ENCODE assay signal across 25 cellular contexts in the genomic region with DNA sequence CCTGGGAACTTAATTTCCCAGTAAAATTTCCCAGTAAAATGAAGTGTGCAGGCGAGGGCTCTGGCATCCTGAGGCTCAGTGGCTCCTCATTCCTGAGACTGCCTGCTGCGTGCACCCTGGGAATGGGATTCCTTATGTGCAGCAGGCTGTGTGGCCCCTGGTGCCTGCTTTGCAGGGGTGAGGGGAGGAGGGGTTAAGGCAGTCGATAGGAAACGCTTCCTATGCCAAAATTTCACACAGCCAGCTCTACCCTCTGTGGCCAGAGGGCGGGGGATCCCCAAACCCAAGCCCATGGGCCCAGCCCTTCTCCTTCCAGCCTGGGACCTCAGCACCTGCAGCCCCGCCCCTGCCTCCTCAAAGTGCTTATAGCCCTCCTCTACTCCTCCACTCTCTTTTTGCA. TPM values are rescaled to one million over a fixed set of nuclear protein-coding genes. Genes with fewer than 3 reads are reported as not detected.
"Had no signal": no experiment of that assay in that cellular context is flagged by ENCODE, and none has a peak within 500 bp of the region (broad histone marks: within the 10 kb centered on the region; RNA-seq: fewer than 3 reads in every experiment).

No MANE protein-coding gene starts in this region.

- H3K27me3 ChIP-seq: vagina had no signal

- DNase-seq: activated B cell treated with CpG ODN at 0.5 μM for 24 hours; activated CD4-positive, alpha-beta memory T cell treated with anti-CD3 and anti-CD28 coated beads for 36 hours; activated CD4-positive, alpha-beta T cell treated with anti-CD3 and anti-CD28 coated beads for 48 hours; activated effector memory CD4-positive, alpha-beta T cell treated with anti-CD3 and anti-CD28 coated beads, Interleukin-2, amount 50 U/mL, for 16 hours; activated naive CD4-positive, alpha-beta T cell treated with anti-CD3 and anti-CD28 coated beads, Interleukin-2, amount 10 ng/mL, durations not matched to agents 7 days and 5 days; activated T-cell treated with anti-CD3 and anti-CD28 coated beads, Interleukin-2, amount 50 U/mL, for 72 hours; anterior cingulate cortex; caudate nucleus; effector CD8-positive, alpha-beta T cell; foreskin melanocyte; lower lobe of right lung; mesendoderm; mucosa of descending colon; nephron progenitor cell; nucleus accumbens; posterior cingulate gyrus; small intestine; stimulated activated naive B cell treated with anti-CD40 and anti-IgM and Interleukin-4, amounts not matched to agents 10 μg/mL and 1 μg/mL and 100 μg/mL, for 72 hours had no signal

- H3K36me3 ChIP-seq: thoracic aorta, vagina had no signal

- H3K36me3 Mint-ChIP-seq: type B pancreatic cell had no signal

- H3K4me1 ChIP-seq: lower lobe of right lung, vagina had no signal

- ATAC-seq: activated T-cell treated with anti-CD3 and anti-CD28 coated beads, Interleukin-2, amount 50 U/mL, for 72 hours; left lobe of liver; lower lobe of right lung; mucosa of descending colon; sciatic nerve; stimulated activated naive B cell treated with anti-CD40 and anti-IgM and Interleukin-4, amounts not matched to agents 10 μg/mL and 1 μg/mL and 100 μg/mL, for 72 hours had no signal

- H3K9me3 Mint-ChIP-seq: activated B cell treated with CpG ODN at 0.5 μM for 24 hours; activated CD4-positive, alpha-beta memory T cell treated with anti-CD3 and anti-CD28 coated beads for 36 hours; activated naive CD4-positive, alpha-beta T cell treated with anti-CD3 and anti-CD28 coated beads, Interleukin-2, amount 10 ng/mL, durations not matched to agents 7 days and 5 days; activated T-cell treated with anti-CD3 and anti-CD28 coated beads, Interleukin-2, amount 50 U/mL, for 72 hours; brain; dendritic cell treated with granulocyte-macrophage colony-stimulating factor and Interleukin-4, amounts not matched to agents 40 ng/mL and 50 ng/mL, for 4 days; nephron progenitor cell; stimulated activated naive B cell treated with anti-CD40 and anti-IgM and Interleukin-4, amounts not matched to agents 10 μg/mL and 1 μg/mL and 100 μg/mL, for 72 hours; type B pancreatic cell had no signal

- H3K9me3 ChIP-seq: lower lobe of right lung, mucosa of descending colon, thoracic aorta, vagina had no signal

- H3K4me3 ChIP-seq: lower lobe of right lung, mucosa of descending colon, thoracic aorta, vagina had no signal

- H3K4me3 Mint-ChIP-seq: activated B cell treated with CpG ODN at 0.5 μM for 24 hours; activated CD4-positive, alpha-beta memory T cell treated with anti-CD3 and anti-CD28 coated beads for 36 hours; activated naive CD4-positive, alpha-beta T cell treated with anti-CD3 and anti-CD28 coated beads, Interleukin-2, amount 10 ng/mL, durations not matched to agents 7 days and 5 days; activated T-cell treated with anti-CD3 and anti-CD28 coated beads, Interleukin-2, amount 50 U/mL, for 72 hours; brain; dendritic cell treated with granulocyte-macrophage colony-stimulating factor and Interleukin-4, amounts not matched to agents 40 ng/mL and 50 ng/mL, for 4 days; nephron progenitor cell; stimulated activated naive B cell treated with anti-CD40 and anti-IgM and Interleukin-4, amounts not matched to agents 10 μg/mL and 1 μg/mL and 100 μg/mL, for 72 hours; type B pancreatic cell had no signal

- H3K27me3 Mint-ChIP-seq: activated B cell treated with CpG ODN at 0.5 μM for 24 hours; activated CD4-positive, alpha-beta memory T cell treated with anti-CD3 and anti-CD28 coated beads for 36 hours; activated naive CD4-positive, alpha-beta T cell treated with anti-CD3 and anti-CD28 coated beads, Interleukin-2, amount 10 ng/mL, durations not matched to agents 7 days and 5 days; brain; stimulated activated naive B cell treated with anti-CD40 and anti-IgM and Interleukin-4, amounts not matched to agents 10 μg/mL and 1 μg/mL and 100 μg/mL, for 72 hours; type B pancreatic cell had no signal

- H3K27ac Mint-ChIP-seq: activated B cell treated with CpG ODN at 0.5 μM for 24 hours; activated CD4-positive, alpha-beta memory T cell treated with anti-CD3 and anti-CD28 coated beads for 36 hours; activated T-cell treated with anti-CD3 and anti-CD28 coated beads, Interleukin-2, amount 50 U/mL, for 72 hours; dendritic cell treated with granulocyte-macrophage colony-stimulating factor and Interleukin-4, amounts not matched to agents 40 ng/mL and 50 ng/mL, for 4 days; nephron progenitor cell; stimulated activated naive B cell treated with anti-CD40 and anti-IgM and Interleukin-4, amounts not matched to agents 10 μg/mL and 1 μg/mL and 100 μg/mL, for 72 hours had no signal

- H3K27ac ChIP-seq: lower lobe of right lung, thoracic aorta, vagina had no signal

- H3K4me1 Mint-ChIP-seq: activated B cell treated with CpG ODN at 0.5 μM for 24 hours, brain had no signal

RNA-seq across cellular contexts. Expression of a gene that starts 12.1 kb away (rescaled TPM):
- total RNA-seq: vagina had no signal

RNA-seq across cellular contexts. Expression of a gene that starts 38.6 kb away (rescaled TPM):
- total RNA-seq: activated B cell treated with CpG ODN at 0.5 μM for 24 hours; activated T-cell treated with anti-CD3 and anti-CD28 coated beads, Interleukin-2, amount 50 U/mL, for 72 hours; left lobe of liver; mucosa of descending colon had no signal
